8 cellular contexts compared by ENCODE assay signal in the genomic region with DNA sequence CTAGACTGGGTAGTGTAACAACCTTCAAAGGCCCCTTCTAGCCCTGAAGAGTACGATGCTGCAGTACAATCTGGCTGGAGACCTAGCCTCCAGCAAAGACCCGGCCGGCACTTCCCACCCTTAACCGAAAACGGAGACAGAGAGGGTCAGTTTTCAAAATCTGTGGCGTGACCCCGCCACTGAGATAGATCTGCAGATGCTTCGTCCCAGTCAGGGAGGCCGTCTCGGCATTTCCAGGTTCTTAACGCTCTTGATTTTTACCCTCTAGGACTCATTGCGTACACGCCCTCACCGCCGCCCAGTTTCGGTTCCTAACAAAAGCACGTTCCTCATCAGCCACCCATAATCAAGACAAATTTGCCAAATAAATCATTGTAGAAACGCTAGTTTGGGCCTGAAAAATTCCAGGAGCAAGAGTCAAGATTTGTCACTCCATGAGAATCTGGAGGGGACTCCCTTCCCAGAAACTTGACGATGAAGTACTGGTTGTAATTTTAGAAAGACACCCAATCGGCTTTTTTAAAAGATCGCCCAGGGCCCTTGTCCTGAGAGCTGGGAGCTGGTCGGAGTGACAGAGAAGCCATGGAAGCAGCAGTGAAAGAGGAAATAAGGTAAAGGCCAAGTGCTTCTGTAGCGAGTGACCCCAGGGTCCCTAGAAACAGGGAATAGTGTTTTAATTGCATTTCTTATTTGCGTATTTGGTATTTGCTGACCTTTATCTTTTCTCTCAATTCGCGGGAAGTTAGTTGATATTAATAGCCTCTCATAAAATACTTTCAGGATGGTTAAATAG. TPM values are rescaled to one million over a fixed set of nuclear protein-coding genes. Genes with fewer than 3 reads are reported as not detected.
DNase-seq lines count a peak whose midpoint lies in the region; TF ChIP-seq lines count a peak whose summit lies in the region.

No MANE protein-coding gene starts in this region.

- H3K4me1 Mint-ChIP-seq in chondrocyte (ENCODE audit: low read depth) = peaks cover 52% of the 10 kb centered on the region

- DNase-seq in GM03348 (ENCODE audit: low spot score) = peak; percentile 45
- DNase-seq in NCI-H1694 (lab: John Stamatoyannopoulos, UW) = peak; percentile 1
- DNase-seq in activated CD4-positive, alpha-beta T cell treated with anti-CD3 and anti-CD28 coated beads for 1 hour = peak; percentile 50
- no peak for DNase-seq in chondrocyte (ENCODE audit: low spot score)
- DNase-seq in stimulated activated CD4-positive, alpha-beta T cell treated with anti-CD3 and anti-CD28 coated beads, Interleukin-1b, Interleukin-23, amount 100 ng/mL, for 24 hours (ENCODE audit: low read depth in 4 of 4, low spot score in 1 of 4) = peak; percentile 31 to 57 (median 47)
- no peak for DNase-seq in NCI-H187 treated with DMSO at 0.1 percent for 48 hours (lab: John Stamatoyannopoulos, UW)

- H3K4me1 ChIP-seq in HEK293 (ENCODE audit: control insufficient read depth, insufficient read depth, low read length) = no peaks in the 10 kb centered on the region

- POLR2A ChIA-PET in HEK293 (lab: Yijun Ruan, JAX) = interaction anchor here (0.6 to 1.2 kb wide), 7 partner anchors 13 to 170 kb away, joined by 3 to 10 read pairs (median 5); a partner anchor contains a TSS

- H3K9me3 ChIP-seq in HEK293 (ENCODE audit: control insufficient read depth, insufficient read depth, low read depth, low read length) = no peaks in the 10 kb centered on the region

- no peaks in the 10 kb centered on the region for H3K27me3 Mint-ChIP-seq in chondrocyte (ENCODE audit: low read depth)

- no peaks in the 10 kb centered on the region for H3K27me3 ChIP-seq in layer of hippocampus (ENCODE audit: control insufficient read depth, insufficient read depth, low read length)

- H3K4me3 Mint-ChIP-seq in chondrocyte (ENCODE audit: unreplicated experiment) = peak overlapping the region; percentile 98

- H3K4me3 ChIP-seq in HEK293 (ENCODE audit: low read depth, low read length) = peak overlapping the region; percentile 99

- CTCF ChIA-PET in HEK293 (lab: Yijun Ruan, JAX) = interaction anchor here (0.6 kb wide), 1 partner anchor 167 kb away, joined by 3 read pairs; no protein-coding TSS in a partner anchor

- peaks cover 0 to 12% of the 10 kb centered on the region in 2 experiments; a peak in 2 of 3 replicates for H3K36me3 ChIP-seq in HEK293 (ENCODE audit: control insufficient read depth in 2 of 2, insufficient read depth in 1 of 2, low read length in 2 of 2)

- H3K27ac ChIP-seq in HEK293 (ENCODE audit: extremely low read depth, low read depth, low read length) (peak overlapping the region; percentile 68), layer of hippocampus (ENCODE audit: low read depth, low read length) (peak overlapping the region; percentile 98)

- H3K27ac Mint-ChIP-seq in chondrocyte (ENCODE audit: unreplicated experiment) = peak overlapping the region; percentile 98

- no peak for TF ChIP-seq CTCF in HEK293 (tag by site-specific recombination; IDR thresholded peaks at IDR 0.05)
- no peak for TF ChIP-seq CTCF in chondrocyte (IDR thresholded peaks at IDR 0.05)

- no peaks in the 10 kb centered on the region for H3K9me3 Mint-ChIP-seq in chondrocyte (ENCODE audit: low read depth)

- H3K36me3 Mint-ChIP-seq in chondrocyte (ENCODE audit: low read depth) = no peaks in the 10 kb centered on the region

TF ChIP-seq in HEK293, 187 proteins besides CTCF, POLR2A, EP300 and RAD21 (continues in another document):
- no peak for TF ChIP-seq ZBTB7A (tag by site-specific recombination; IDR thresholded peaks at IDR 0.05; ENCODE audit: low read depth)
- no peak for TF ChIP-seq ZFHX2 (tag by site-specific recombination; conservative IDR thresholded peaks at IDR 0.05)
- peak; percentile 72 for TF ChIP-seq KLF1 (tag by site-specific recombination; IDR thresholded peaks at IDR 0.05)
- 0 out of 2 replicates have a peak, but pooled peaks have one; percentile 27 for TF ChIP-seq SP7 (tag by site-specific recombination; IDR thresholded peaks at IDR 0.05)
- no peak for TF ChIP-seq ZNF292 (tag by site-specific recombination; IDR thresholded peaks at IDR 0.05; ENCODE audit: borderline replicate concordance, low read depth)
- TF ChIP-seq ZNF394 (tag by site-specific recombination; IDR thresholded peaks at IDR 0.05; ENCODE audit: borderline replicate concordance) = no peak
- TF ChIP-seq, protein P1, sequence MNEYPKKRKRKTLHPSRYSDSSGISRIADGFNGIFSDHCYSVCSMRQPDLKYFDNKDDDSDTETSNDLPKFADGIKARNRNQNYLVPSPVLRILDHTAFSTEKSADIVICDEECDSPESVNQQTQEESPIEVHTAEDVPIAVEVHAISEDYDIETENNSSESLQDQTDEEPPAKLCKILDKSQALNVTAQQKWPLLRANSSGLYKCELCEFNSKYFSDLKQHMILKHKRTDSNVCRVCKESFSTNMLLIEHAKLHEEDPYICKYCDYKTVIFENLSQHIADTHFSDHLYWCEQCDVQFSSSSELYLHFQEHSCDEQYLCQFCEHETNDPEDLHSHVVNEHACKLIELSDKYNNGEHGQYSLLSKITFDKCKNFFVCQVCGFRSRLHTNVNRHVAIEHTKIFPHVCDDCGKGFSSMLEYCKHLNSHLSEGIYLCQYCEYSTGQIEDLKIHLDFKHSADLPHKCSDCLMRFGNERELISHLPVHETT (tag by site-specific recombination; IDR thresholded peaks at IDR 0.05) = no peak
- peak; percentile 35; the same call in 1 of the 2 replicates for TF ChIP-seq SP2 (tag by site-specific recombination; IDR thresholded peaks at IDR 0.05)
- TF ChIP-seq, protein P2, sequence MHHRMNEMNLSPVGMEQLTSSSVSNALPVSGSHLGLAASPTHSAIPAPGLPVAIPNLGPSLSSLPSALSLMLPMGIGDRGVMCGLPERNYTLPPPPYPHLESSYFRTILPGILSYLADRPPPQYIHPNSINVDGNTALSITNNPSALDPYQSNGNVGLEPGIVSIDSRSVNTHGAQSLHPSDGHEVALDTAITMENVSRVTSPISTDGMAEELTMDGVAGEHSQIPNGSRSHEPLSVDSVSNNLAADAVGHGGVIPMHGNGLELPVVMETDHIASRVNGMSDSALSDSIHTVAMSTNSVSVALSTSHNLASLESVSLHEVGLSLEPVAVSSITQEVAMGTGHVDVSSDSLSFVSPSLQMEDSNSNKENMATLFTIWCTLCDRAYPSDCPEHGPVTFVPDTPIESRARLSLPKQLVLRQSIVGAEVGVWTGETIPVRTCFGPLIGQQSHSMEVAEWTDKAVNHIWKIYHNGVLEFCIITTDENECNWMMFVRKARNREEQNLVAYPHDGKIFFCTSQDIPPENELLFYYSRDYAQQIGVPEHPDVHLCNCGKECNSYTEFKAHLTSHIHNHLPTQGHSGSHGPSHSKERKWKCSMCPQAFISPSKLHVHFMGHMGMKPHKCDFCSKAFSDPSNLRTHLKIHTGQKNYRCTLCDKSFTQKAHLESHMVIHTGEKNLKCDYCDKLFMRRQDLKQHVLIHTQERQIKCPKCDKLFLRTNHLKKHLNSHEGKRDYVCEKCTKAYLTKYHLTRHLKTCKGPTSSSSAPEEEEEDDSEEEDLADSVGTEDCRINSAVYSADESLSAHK (tag by site-specific recombination; IDR thresholded peaks at IDR 0.05) = peak; percentile 42; the same call in 1 of the 2 replicates
- TF ChIP-seq ZNF549 (tag by site-specific recombination; IDR thresholded peaks at IDR 0.05) = no peak
- TF ChIP-seq ZNF544 (tag by site-specific recombination; IDR thresholded peaks at IDR 0.05) = no peak
- TF ChIP-seq, protein P3, sequence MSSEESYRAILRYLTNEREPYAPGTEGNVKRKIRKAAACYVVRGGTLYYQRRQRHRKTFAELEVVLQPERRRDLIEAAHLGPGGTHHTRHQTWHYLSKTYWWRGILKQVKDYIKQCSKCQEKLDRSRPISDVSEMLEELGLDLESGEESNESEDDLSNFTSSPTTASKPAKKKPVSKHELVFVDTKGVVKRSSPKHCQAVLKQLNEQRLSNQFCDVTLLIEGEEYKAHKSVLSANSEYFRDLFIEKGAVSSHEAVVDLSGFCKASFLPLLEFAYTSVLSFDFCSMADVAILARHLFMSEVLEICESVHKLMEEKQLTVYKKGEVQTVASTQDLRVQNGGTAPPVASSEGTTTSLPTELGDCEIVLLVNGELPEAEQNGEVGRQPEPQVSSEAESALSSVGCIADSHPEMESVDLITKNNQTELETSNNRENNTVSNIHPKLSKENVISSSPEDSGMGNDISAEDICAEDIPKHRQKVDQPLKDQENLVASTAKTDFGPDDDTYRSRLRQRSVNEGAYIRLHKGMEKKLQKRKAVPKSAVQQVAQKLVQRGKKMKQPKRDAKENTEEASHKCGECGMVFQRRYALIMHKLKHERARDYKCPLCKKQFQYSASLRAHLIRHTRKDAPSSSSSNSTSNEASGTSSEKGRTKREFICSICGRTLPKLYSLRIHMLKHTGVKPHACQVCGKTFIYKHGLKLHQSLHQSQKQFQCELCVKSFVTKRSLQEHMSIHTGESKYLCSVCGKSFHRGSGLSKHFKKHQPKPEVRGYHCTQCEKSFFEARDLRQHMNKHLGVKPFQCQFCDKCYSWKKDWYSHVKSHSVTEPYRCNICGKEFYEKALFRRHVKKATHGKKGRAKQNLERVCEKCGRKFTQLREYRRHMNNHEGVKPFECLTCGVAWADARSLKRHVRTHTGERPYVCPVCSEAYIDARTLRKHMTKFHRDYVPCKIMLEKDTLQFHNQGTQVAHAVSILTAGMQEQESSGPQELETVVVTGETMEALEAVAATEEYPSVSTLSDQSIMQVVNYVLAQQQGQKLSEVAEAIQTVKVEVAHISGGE (tag by site-specific recombination; conservative IDR thresholded peaks at IDR 0.05; ENCODE audit: low read depth) = no peak
- TF ChIP-seq ZNF843 (tag by site-specific recombination; IDR thresholded peaks at IDR 0.05) = no peak
- TF ChIP-seq ZFP41 (tag by site-specific recombination; IDR thresholded peaks at IDR 0.05; ENCODE audit: borderline replicate concordance) = no peak
- TF ChIP-seq KLF9 (tag by site-specific recombination; IDR thresholded peaks at IDR 0.05; ENCODE audit: low read depth) = peak; percentile 33
- 0 out of 2 replicates have a peak, but pooled peaks have one; percentile 26 for TF ChIP-seq ZNF335 (tag by site-specific recombination; conservative IDR thresholded peaks at IDR 0.05)
- no peak for TF ChIP-seq EGR2 (tag by site-specific recombination; IDR thresholded peaks at IDR 0.05; ENCODE audit: low read depth)
- TF ChIP-seq ZNF157 (tag by site-specific recombination; IDR thresholded peaks at IDR 0.05) = no peak

RNA-seq across cellular contexts. Expression of a gene that starts 0.9 kb away (rescaled TPM):
- 47.8 to 49.5 TPM (median 48.4 TPM) in 3 replicates for total RNA-seq in chondrocyte

RNA-seq across cellular contexts. Expression of a gene that starts 1.1 kb away (rescaled TPM):
- total RNA-seq in chondrocyte = 19.3 to 30.2 TPM (median 20.7 TPM) in 3 replicates

Comparison
In these comparisons a context has a peak if more than half of its experiments do, and no peak if none do; other contexts are left out.
1. DNase-seq: peak in GM03348 (single experiment), NCI-H1694 (single experiment), activated CD4-positive, alpha-beta T cell treated with anti-CD3 and anti-CD28 coated beads for 1 hour (single experiment) and stimulated activated CD4-positive, alpha-beta T cell treated with anti-CD3 and anti-CD28 coated beads, Interleukin-1b, Interleukin-23, amount 100 ng/mL, for 24 hours (4 of 4); none in chondrocyte (single experiment) and NCI-H187 treated with DMSO at 0.1 percent for 48 hours (single experiment).